ENCODE assay signal across 29 cellular contexts in the genomic region with DNA sequence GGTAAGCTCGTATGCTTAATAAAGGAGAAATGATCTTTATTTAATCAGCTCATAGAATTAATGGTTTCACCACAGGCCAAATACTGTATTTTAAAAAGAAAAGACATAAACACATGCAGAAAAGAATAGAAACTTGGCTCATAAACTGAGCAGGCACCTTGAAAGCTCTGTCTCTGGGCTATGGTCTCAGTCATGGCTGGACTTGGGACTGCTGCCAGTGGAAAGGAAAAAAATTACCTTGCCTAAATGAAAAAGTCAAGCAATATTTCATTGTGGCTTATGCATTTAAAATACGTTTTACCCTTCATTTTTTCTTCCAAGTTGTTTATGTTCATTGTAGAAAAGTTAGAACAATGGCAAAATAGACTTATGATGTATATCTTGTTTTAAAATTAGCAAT.
"Had no signal": no experiment of that assay in that cellular context is flagged by ENCODE, and none has a peak within 500 bp of the region (broad histone marks: within the 10 kb centered on the region; RNA-seq: fewer than 3 reads in every experiment).

No MANE protein-coding gene starts in this region.

- H3K27me3 Mint-ChIP-seq: naive thymus-derived CD8-positive, alpha-beta T cell; stimulated activated naive B cell treated with anti-CD40 and anti-IgM and Interleukin-4, amounts not matched to agents 10 μg/mL and 1 μg/mL and 100 μg/mL, for 72 hours had no signal

- H3K27me3 ChIP-seq: pancreas, right atrium auricular region, right lobe of liver, stomach, suprapubic skin, tibial artery, upper lobe of right lung had no signal

- H3K27ac ChIP-seq: left ventricle myocardium inferior, pancreas, psoas muscle, right atrium auricular region, right lobe of liver, skin epidermis, suprapubic skin, thoracic aorta, tibial artery, upper lobe of right lung had no signal

- H3K4me3 Mint-ChIP-seq: naive thymus-derived CD8-positive, alpha-beta T cell; nephron; neural crest cell; stimulated activated naive B cell treated with anti-CD40 and anti-IgM and Interleukin-4, amounts not matched to agents 10 μg/mL and 1 μg/mL and 100 μg/mL, for 72 hours had no signal

- FAIRE-seq: pancreas, urothelium cell line had no signal

- DNase-seq: islet precursor cell; left ventricle myocardium inferior; mesendoderm; midbrain; mucosa of descending colon; naive thymus-derived CD8-positive, alpha-beta T cell; nucleus accumbens; pancreas; posterior cingulate gyrus; psoas muscle; right lobe of liver; stimulated activated CD4-positive, alpha-beta T cell treated with anti-CD3 and anti-CD28 coated beads, Interleukin-12 subunit alpha, Interleukin-12 subunit beta, amount 100 ng/mL, for 4 hours; stimulated activated CD4-positive, alpha-beta T cell treated with anti-CD3 and anti-CD28 coated beads, Interleukin-15, amount 100 ng/mL, for 24 hours; stimulated activated CD4-positive, alpha-beta T cell treated with anti-CD3 and anti-CD28 coated beads, Interleukin-2, amount 100 ng/mL, for 24 hours; stimulated activated CD4-positive, alpha-beta T cell treated with anti-CD3 and anti-CD28 coated beads, Interleukin-4, amount 100 ng/mL, for 1 hour; stimulated activated naive B cell treated with anti-CD40 and anti-IgM and Interleukin-4, amounts not matched to agents 10 μg/mL and 1 μg/mL and 100 μg/mL, for 72 hours; stimulated activated naive CD8-positive, alpha-beta T cell treated with anti-CD3 and anti-CD28 coated beads, Interleukin-15, Interleukin-2, amounts not matched to agents 100 U/mL and 50 U/mL, for 24 hours; stomach; tibial artery; trophoblast cell; upper lobe of right lung had no signal

- H3K9me3 ChIP-seq: left ventricle myocardium inferior, mucosa of descending colon, pancreas, psoas muscle, right atrium auricular region, right lobe of liver, stomach, suprapubic skin, thoracic aorta, tibial artery, upper lobe of right lung had no signal

- H3K27ac Mint-ChIP-seq: stimulated activated naive B cell treated with anti-CD40 and anti-IgM and Interleukin-4, amounts not matched to agents 10 μg/mL and 1 μg/mL and 100 μg/mL, for 72 hours had no signal

- H3K4me1 ChIP-seq: psoas muscle had no signal

- ATAC-seq: mucosa of descending colon; naive thymus-derived CD8-positive, alpha-beta T cell; pancreas; psoas muscle; right lobe of liver; stimulated activated naive B cell treated with anti-CD40 and anti-IgM and Interleukin-4, amounts not matched to agents 10 μg/mL and 1 μg/mL and 100 μg/mL, for 72 hours; stimulated activated naive CD8-positive, alpha-beta T cell treated with anti-CD3 and anti-CD28 coated beads, Interleukin-15, Interleukin-2, amounts not matched to agents 100 U/mL and 50 U/mL, for 24 hours; upper lobe of right lung had no signal

- H3K4me3 ChIP-seq: left ventricle myocardium inferior, lung, mucosa of descending colon, pancreas, psoas muscle, right atrium auricular region, right lobe of liver, skin epidermis, stomach, suprapubic skin, thoracic aorta, tibial artery, upper lobe of right lung had no signal

- H3K9me3 Mint-ChIP-seq: naive thymus-derived CD8-positive, alpha-beta T cell; nephron; neural crest cell; stimulated activated naive B cell treated with anti-CD40 and anti-IgM and Interleukin-4, amounts not matched to agents 10 μg/mL and 1 μg/mL and 100 μg/mL, for 72 hours had no signal
